ENCODE assay signal across 8 cellular contexts in the genomic region with DNA sequence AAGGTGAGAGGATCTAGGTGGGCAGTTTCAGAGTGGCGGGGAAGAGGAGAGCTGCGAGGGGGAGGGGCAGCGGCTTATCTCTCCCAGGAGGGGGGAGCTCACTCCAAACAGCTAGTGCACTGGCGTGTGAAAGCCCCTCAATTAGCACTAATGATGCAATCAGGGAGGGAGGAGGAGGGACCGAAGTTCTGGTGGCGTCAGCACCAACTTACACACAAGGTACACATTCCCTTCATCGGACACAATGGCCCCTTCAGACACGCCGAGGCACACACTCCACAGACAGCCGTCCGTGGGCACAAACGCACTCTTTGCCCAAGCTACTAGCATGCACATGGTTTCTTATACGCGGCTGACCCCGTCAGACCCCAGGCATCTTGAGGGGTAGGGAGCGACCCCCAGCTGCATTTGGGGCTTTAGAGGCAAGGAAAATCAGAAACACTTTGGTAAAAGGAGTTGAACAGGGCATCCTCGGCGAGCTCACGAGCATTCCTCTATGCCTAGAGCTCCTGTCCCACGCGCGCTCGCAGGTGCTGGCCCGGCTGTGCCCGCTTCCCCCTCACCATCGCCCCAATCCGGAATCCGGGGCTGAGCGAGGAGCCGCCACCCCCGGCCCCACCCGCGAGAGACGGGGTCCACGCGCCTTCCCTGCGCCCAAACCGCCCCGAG. TPM values are rescaled to one million over a fixed set of nuclear protein-coding genes. Genes with fewer than 3 reads are reported as not detected.
DNase-seq lines count a peak whose midpoint lies in the region; ATAC-seq and TF ChIP-seq lines count a peak whose summit lies in the region.

No MANE protein-coding gene starts in this region.

- no peak for TF ChIP-seq EP300 in sigmoid colon (IDR thresholded peaks at IDR 0.05)

- peaks cover 6% of the 10 kb centered on the region for H3K4me1 Mint-ChIP-seq in activated B cell treated with CpG ODN at 0.5 μM for 24 hours

- 6 to 8% methylated on average over 39 of the region's 39 CpGs for WGBS in sigmoid colon, 2 donors

- H3K27ac ChIP-seq in left ventricle myocardium inferior (replicated peaks) (peak overlapping the region; percentile 86), sigmoid colon (peak overlapping the region; percentile 87 to 99 (median 93))

- in situ Hi-C loops in HAP-1 (cut with MboI; ENCODE audit: low sequenced_read_pairs) = no loop called here

- POLR2A ChIA-PET in activated B cell treated with CpG ODN at 0.5 μM for 24 hours (lab: Charles Lee) = no interaction called here

- intact Hi-C loops in activated B cell treated with CpG ODN at 0.5 μM for 24 hours (cut with micrococcal nuclease) (no loop called here), left ventricle myocardium inferior (cut with micrococcal nuclease) (no loop called here), sigmoid colon (cut with DNase I) (loop anchor here (1.0 to 2.0 kb wide), 3 partner anchors 38 to 120 kb away; no protein-coding TSS in a partner anchor)

- peak overlapping the region; percentile 70 for H3K4me3 Mint-ChIP-seq in activated B cell treated with CpG ODN at 0.5 μM for 24 hours

- DNase-seq in BE2C (peak; percentile 52), HAP-1 (ENCODE audit: low spot score in 2 of 2) (peak in 1 of 2 experiments; percentile 36), activated B cell treated with CpG ODN at 0.5 μM for 24 hours (no peak), left ventricle myocardium inferior (no peak), sigmoid colon (peak; percentile 72), Kasumi-1 (lab: John Stamatoyannopoulos, UW) (no peak)
- DNase-seq in central memory CD4-positive, alpha-beta T cell = no peak
- no peak for DNase-seq in activated CD4-positive, CD25-positive, alpha-beta regulatory T cell (lab: John Stamatoyannopoulos, UW)

- H3K36me3 ChIP-seq in BE2C = no peaks in the 10 kb centered on the region
- no peaks in the 10 kb centered on the region for H3K36me3 ChIP-seq in HAP-1 (replicated peaks)
- H3K36me3 ChIP-seq in left ventricle myocardium inferior = no peaks in the 10 kb centered on the region
- H3K36me3 ChIP-seq in sigmoid colon = no peaks in the 10 kb centered on the region

- H3K4me3 ChIP-seq in BE2C (ENCODE audit: low read depth, low read length) = peak overlapping the region; percentile 66
- H3K4me3 ChIP-seq in HAP-1 = peak overlapping the region; percentile 47
- peak overlapping the region; percentile 87 for H3K4me3 ChIP-seq in left ventricle myocardium inferior
- H3K4me3 ChIP-seq in sigmoid colon = peak overlapping the region; percentile 68 to 98 (median 80)

- H3K27ac Mint-ChIP-seq in activated B cell treated with CpG ODN at 0.5 μM for 24 hours = no peak overlapping the region

- no peak for TF ChIP-seq POLR2A in sigmoid colon (IDR thresholded peaks at IDR 0.05)

- peaks cover 53% of the 10 kb centered on the region for H3K27me3 Mint-ChIP-seq in activated B cell treated with CpG ODN at 0.5 μM for 24 hours

- no peaks in the 10 kb centered on the region for H3K9me3 Mint-ChIP-seq in activated B cell treated with CpG ODN at 0.5 μM for 24 hours

- H3K27me3 ChIP-seq in BE2C = no peaks in the 10 kb centered on the region
- peaks cover 4% of the 10 kb centered on the region; the same call in 1 of the 2 replicates for H3K27me3 ChIP-seq in HAP-1 (ENCODE audit: low read depth)
- no peaks in the 10 kb centered on the region for H3K27me3 ChIP-seq in left ventricle myocardium inferior (ENCODE audit: low read depth)
- no peaks in the 10 kb centered on the region for H3K27me3 ChIP-seq in sigmoid colon

- ATAC-seq in activated B cell treated with CpG ODN at 0.5 μM for 24 hours (ENCODE audit: low read depth) = peak; percentile 20

- H3K36me3 Mint-ChIP-seq in activated B cell treated with CpG ODN at 0.5 μM for 24 hours (ENCODE audit: low read depth) = no peaks in the 10 kb centered on the region

- TF ChIP-seq CTCF in BE2C (IDR thresholded peaks at IDR 0.05; ENCODE audit: low read depth, low read length) (no peak), activated B cell treated with CpG ODN at 0.5 μM for 24 hours (IDR thresholded peaks at IDR 0.05) (no peak), left ventricle myocardium inferior (IDR thresholded peaks at IDR 0.05; ENCODE audit: borderline replicate concordance) (no peak), sigmoid colon (IDR thresholded peaks at IDR 0.05) (no peak)

- CTCF ChIA-PET in activated B cell treated with CpG ODN at 0.5 μM for 24 hours (lab: Charles Lee) = no interaction called here

- H3K4me1 ChIP-seq in BE2C (peaks cover 15% of the 10 kb centered on the region), HAP-1 (peaks cover 2% of the 10 kb centered on the region; the same call in 1 of the 2 replicates), left ventricle myocardium inferior (peaks cover 50% of the 10 kb centered on the region), sigmoid colon (peaks cover 0 to 38% (median 34%) of the 10 kb centered on the region in 4 donors)

- H3K9me3 ChIP-seq in BE2C (no peaks in the 10 kb centered on the region), HAP-1 (no peaks in the 10 kb centered on the region), left ventricle myocardium inferior (replicated peaks) (no peaks in the 10 kb centered on the region), sigmoid colon (no peaks in the 10 kb centered on the region)

RNA-seq across cellular contexts. Expression of gene PKDCC, which starts 0.9 kb away (rescaled TPM):
- 91.9 TPM for polyA plus RNA-seq in BE2C (2012; ENCODE audit: insufficient read depth, insufficient read length, low read depth)
- 0.24 TPM in 1 of 2 replicates, not detected in the other for total RNA-seq in activated B cell treated with CpG ODN at 0.5 μM for 24 hours
- 88.7 TPM for total RNA-seq in left ventricle myocardium inferior
- 100 to 1,000 TPM in 2 of 4 donors, 10 to 100 TPM in 2; 64.8 to 106 (median 96.1) TPM for total RNA-seq in sigmoid colon
- polyA plus RNA-seq in sigmoid colon = 10 to 100 TPM; 13.9 to 67.7 (median 21.0) TPM

Comparison
In these comparisons a context has a peak if more than half of its experiments do, and no peak if none do; other contexts are left out.
1. DNase-seq: peak in BE2C (single experiment) and sigmoid colon (single experiment); none in activated B cell treated with CpG ODN at 0.5 μM for 24 hours (single experiment), left ventricle myocardium inferior (single experiment), central memory CD4-positive, alpha-beta T cell (single experiment), Kasumi-1 (0 of 2) and activated CD4-positive, CD25-positive, alpha-beta regulatory T cell (0 of 4).
2. RNA of gene PKDCC, which starts 0.9 kb away (total RNA-seq): 64.8 to 106 TPM in sigmoid colon and 88.7 TPM in left ventricle myocardium inferior (single experiment); 0.24 TPM in activated B cell treated with CpG ODN at 0.5 μM for 24 hours; every median in the first group is over 10 times any median in the second.
3. Peak in every context shown above with its lines, with median percentiles within 50 percentile points of each other: H3K4me3 ChIP-seq.